ENCODE assay signal across 19 cellular contexts in the genomic region with DNA sequence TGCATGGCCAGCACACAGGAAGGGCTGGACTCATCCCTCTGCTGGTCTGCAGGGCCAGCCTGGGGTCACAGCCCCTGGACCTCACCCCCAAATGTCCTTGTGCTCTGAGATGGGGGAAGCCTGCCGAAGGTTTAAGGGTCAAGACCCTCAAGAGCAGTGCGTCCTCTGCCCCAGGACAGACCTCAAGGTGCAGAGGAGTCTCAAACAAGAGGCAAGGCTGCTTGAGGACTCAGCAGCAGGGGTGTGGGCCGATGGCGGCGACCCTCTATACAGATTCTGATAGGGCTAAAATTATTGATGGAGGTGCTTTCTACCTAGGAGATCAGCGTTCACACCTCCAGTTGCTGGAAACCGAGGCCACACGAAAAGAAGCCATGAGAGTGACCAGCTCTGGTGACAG.
DNase-seq lines count a peak whose midpoint lies in the region; ATAC-seq and TF ChIP-seq lines count a peak whose summit lies in the region.
"Had no signal": no experiment of that assay in that cellular context is flagged by ENCODE, and none has a peak within 500 bp of the region (broad histone marks: within the 10 kb centered on the region; RNA-seq: fewer than 3 reads in every experiment).

No MANE protein-coding gene starts in this region.

- intact Hi-C loops in lower lobe of right lung (cut with DNase I): no loop called here
- intact Hi-C loops in upper lobe of right lung (cut with DNase I): no loop called here
- intact Hi-C loops in CD14-positive monocyte (cut with micrococcal nuclease): no loop called here

- H3K4me1 ChIP-seq in SJCRH30 (peaks cover 25% of the 10 kb centered on the region), lower lobe of right lung (peaks cover 44% of the 10 kb centered on the region), upper lobe of right lung (peaks cover 17% of the 10 kb centered on the region)

- H3K4me3 ChIP-seq in SJCRH30: peak overlapping the region; percentile 43
- H3K4me3 ChIP-seq in lower lobe of right lung: no peak overlapping the region
- H3K4me3 ChIP-seq in upper lobe of right lung: no peak overlapping the region
- H3K4me3 ChIP-seq: lung, SK-N-MC had no signal

- H3K4me3 Mint-ChIP-seq in chondrocyte (ENCODE audit: unreplicated experiment) (no peak overlapping the region), CD14-positive monocyte (no peak overlapping the region)
- H3K4me3 Mint-ChIP-seq: activated naive CD4-positive, alpha-beta T cell treated with anti-CD3 and anti-CD28 coated beads for 36 hours; activated T-cell treated with anti-CD3 and anti-CD28 coated beads, Interleukin-2, amount 50 U/mL, for 72 hours; CD4-positive, alpha-beta T cell; central memory CD8-positive, alpha-beta T cell had no signal

- peaks cover 16% of the 10 kb centered on the region for H3K36me3 Mint-ChIP-seq in chondrocyte (ENCODE audit: low read depth)
- H3K36me3 Mint-ChIP-seq in CD14-positive monocyte: peaks cover 43 to 79% of the 10 kb centered on the region in 2 donors

- TF ChIP-seq CTCF in chondrocyte (IDR thresholded peaks at IDR 0.05) (no peak), lower lobe of right lung (IDR thresholded peaks at IDR 0.05) (no peak), upper lobe of right lung (IDR thresholded peaks at IDR 0.05) (no peak), CD14-positive monocyte (IDR thresholded peaks at IDR 0.05) (no peak)

- H3K27ac Mint-ChIP-seq in chondrocyte (ENCODE audit: unreplicated experiment) (peak overlapping the region; percentile 91), CD14-positive monocyte (peak overlapping the region in 2 of 7 donors; percentile 26 to 68)
- H3K27ac Mint-ChIP-seq: activated naive CD4-positive, alpha-beta T cell treated with anti-CD3 and anti-CD28 coated beads for 36 hours; activated T-cell treated with anti-CD3 and anti-CD28 coated beads, Interleukin-2, amount 50 U/mL, for 72 hours; CD4-positive, alpha-beta T cell had no signal

- H3K27me3 ChIP-seq in SJCRH30 (no peaks in the 10 kb centered on the region), lower lobe of right lung (ENCODE audit: low read depth) (no peaks in the 10 kb centered on the region), upper lobe of right lung (no peaks in the 10 kb centered on the region)

- peaks cover 3% of the 10 kb centered on the region for H3K36me3 ChIP-seq in SJCRH30
- peaks cover 40% of the 10 kb centered on the region for H3K36me3 ChIP-seq in lower lobe of right lung
- H3K36me3 ChIP-seq in upper lobe of right lung: peaks cover 25% of the 10 kb centered on the region

- DNase-seq in SJCRH30: no peak
- DNase-seq in chondrocyte (ENCODE audit: low spot score): peak; percentile 61
- peak; percentile 24 for DNase-seq in lower lobe of right lung
- no peak for DNase-seq in substantia nigra (lab: John Stamatoyannopoulos, UW)
- no peak for DNase-seq in GM03348 (ENCODE audit: low spot score)
- no peak for DNase-seq in upper lobe of right lung
- DNase-seq in CD14-positive monocyte (ENCODE audit: low spot score): no peak
- DNase-seq: activated CD4-positive, alpha-beta T cell treated with anti-CD3 and anti-CD28 coated beads for 48 hours; activated naive CD4-positive, alpha-beta T cell treated with anti-CD3 and anti-CD28 coated beads for 36 hours; activated T-cell treated with anti-CD3 and anti-CD28 coated beads, Interleukin-2, amount 50 U/mL, for 72 hours; amniotic stem cell; CD4-positive, alpha-beta T cell; islet precursor cell; NCI-H2227 treated with DMSO at 0.1 percent for 48 hours; stimulated activated CD4-positive, alpha-beta T cell treated with anti-CD3 and anti-CD28 coated beads, Interleukin-2, amount 100 ng/mL, for 24 hours had no signal

- H3K9me3 ChIP-seq in SJCRH30 (replicated peaks) (no peaks in the 10 kb centered on the region), lower lobe of right lung (no peaks in the 10 kb centered on the region), upper lobe of right lung (no peaks in the 10 kb centered on the region)

- ATAC-seq in lower lobe of right lung: no peak
- no peak for ATAC-seq in upper lobe of right lung
- ATAC-seq: activated T-cell treated with anti-CD3 and anti-CD28 coated beads, Interleukin-2, amount 50 U/mL, for 72 hours had no signal

- H3K9me3 Mint-ChIP-seq in chondrocyte (ENCODE audit: low read depth) (peaks cover 4% of the 10 kb centered on the region), CD14-positive monocyte (peaks cover 0 to 2% (median 0%) of the 10 kb centered on the region in 7 donors)
- H3K9me3 Mint-ChIP-seq: activated T-cell treated with anti-CD3 and anti-CD28 coated beads, Interleukin-2, amount 50 U/mL, for 72 hours; central memory CD8-positive, alpha-beta T cell had no signal

- peaks cover 73% of the 10 kb centered on the region for H3K4me1 Mint-ChIP-seq in chondrocyte (ENCODE audit: low read depth)
- H3K4me1 Mint-ChIP-seq in CD14-positive monocyte: peaks cover 26% of the 10 kb centered on the region

- peak overlapping the region; percentile 75 for H3K27ac ChIP-seq in SJCRH30
- no peak overlapping the region for H3K27ac ChIP-seq in lower lobe of right lung
- peak overlapping the region; percentile 22 for H3K27ac ChIP-seq in substantia nigra (ENCODE audit: low read depth, low read length, poor library complexity, severe bottlenecking)
- H3K27ac ChIP-seq in upper lobe of right lung: no peak overlapping the region
- H3K27ac ChIP-seq: epithelial cell of prostate, SK-N-MC had no signal

- H3K27me3 Mint-ChIP-seq in chondrocyte (ENCODE audit: low read depth) (no peaks in the 10 kb centered on the region), CD14-positive monocyte (ENCODE audit: low read depth in 3 of 3) (no peaks in the 10 kb centered on the region)
- H3K27me3 Mint-ChIP-seq: CD4-positive, alpha-beta T cell had no signal

Comparison
In these comparisons a context has a peak if more than half of its experiments do, and no peak if none do; other contexts are left out.
1. DNase-seq: peak in chondrocyte (single experiment) and lower lobe of right lung (single experiment); none in SJCRH30 (0 of 2), substantia nigra (0 of 49), GM03348 (single experiment), upper lobe of right lung (single experiment) and CD14-positive monocyte (single experiment).
2. H3K27ac ChIP-seq: peak in SJCRH30 (single experiment) and substantia nigra (single experiment); none in lower lobe of right lung (single experiment) and upper lobe of right lung (single experiment).